In genomic region chr18:58896734-58897508, GRCh38 we compare ENCODE assay signal across 12 cellular contexts. TPM values are rescaled to one million over a fixed set of nuclear protein-coding genes. Genes with fewer than 3 reads are reported as not detected.
DNase-seq lines count a peak whose midpoint lies in the region; ATAC-seq and TF ChIP-seq lines count a peak whose summit lies in the region.
"Had no signal": no experiment of that assay in that cellular context is flagged by ENCODE, and none has a peak within 500 bp of the region (broad histone marks: within the 10 kb centered on the region; RNA-seq: fewer than 3 reads in every experiment).

No MANE protein-coding gene starts in this region.

- H2BK5ac ChIP-seq in trophoblast cell (ENCODE audit: low read depth, low read length, poor library complexity): peak overlapping the region; percentile 60

- H2AFZ ChIP-seq in trophoblast cell (ENCODE audit: insufficient read depth, low read length, poor library complexity): no peak overlapping the region
- H2AFZ ChIP-seq: GM23248 had no signal

- ATAC-seq in HG03135 (IDR thresholded peaks at IDR 0.05; ENCODE audit: unreplicated experiment) (peak; percentile 17), T-helper 17 cell (no peak), GM18519 (IDR thresholded peaks at IDR 0.05; ENCODE audit: low FRiP score, unreplicated experiment) (no peak)

- peaks cover 5% of the 10 kb centered on the region for H3K27me3 Mint-ChIP-seq in T-helper 17 cell
- H3K27me3 Mint-ChIP-seq in CD8-positive, alpha-beta memory T cell: peaks cover 7 to 9% of the 10 kb centered on the region in 2 donors

- H3K4ac ChIP-seq in trophoblast cell (ENCODE audit: low read depth, low read length): no peak overlapping the region

- no peak overlapping the region for H3K9ac ChIP-seq in trophoblast cell (ENCODE audit: low read length)
- H3K9ac ChIP-seq: GM23248 had no signal

- H3K27me3 ChIP-seq in trophoblast cell (ENCODE audit: insufficient read depth, low read length): no peaks in the 10 kb centered on the region
- no peaks in the 10 kb centered on the region for H3K27me3 ChIP-seq in CD8-positive, alpha-beta memory T cell (ENCODE audit: insufficient read depth, low read length, poor library complexity, severe bottlenecking)
- H3K27me3 ChIP-seq: adrenal gland, transverse colon had no signal

- H4K91ac ChIP-seq in trophoblast cell (ENCODE audit: low read depth, low read length): peak overlapping the region; percentile 56

- CTCF ChIA-PET in CD8-positive, alpha-beta memory T cell (lab: Charles Lee): no interaction called here

- peak overlapping the region; percentile 71 for H2BK120ac ChIP-seq in trophoblast cell (ENCODE audit: insufficient read depth, low read length, poor library complexity)

- no peaks in the 10 kb centered on the region for H3K36me3 Mint-ChIP-seq in T-helper 17 cell (ENCODE audit: low read depth)
- H3K36me3 Mint-ChIP-seq in CD8-positive, alpha-beta memory T cell: no peaks in the 10 kb centered on the region

- no peak overlapping the region for H2AK5ac ChIP-seq in trophoblast cell (ENCODE audit: low read length)

- TF ChIP-seq CTCF in GM12875 (IDR thresholded peaks at IDR 0.05; ENCODE audit: borderline replicate concordance, insufficient read depth, low read depth, low read length): no peak

- H2BK12ac ChIP-seq in trophoblast cell (ENCODE audit: low read length): no peak overlapping the region

- H4K12ac ChIP-seq in trophoblast cell (ENCODE audit: low read depth, low read length): no peak overlapping the region

- peaks cover 17% of the 10 kb centered on the region for H3K79me2 ChIP-seq in trophoblast cell (ENCODE audit: control insufficient read depth, insufficient read depth, low read length, poor library complexity)

- no peak for DNase-seq in T-helper 17 cell
- peak in 1 of 2 donors; percentile 43 for DNase-seq in trophoblast cell
- no peak for DNase-seq in stimulated activated CD4-positive, alpha-beta T cell treated with anti-CD3 and anti-CD28 coated beads, Interleukin-12 subunit alpha, Interleukin-12 subunit beta, amount 100 ng/mL, for 4 hours
- DNase-seq in GDM1 (lab: John Stamatoyannopoulos, UW): no peak
- DNase-seq in CD8-positive, alpha-beta memory T cell: no peak
- DNase-seq: adrenal gland, GM23248 had no signal

- WGBS in trophoblast cell (ENCODE audit: extremely low coverage, insufficient coverage, insufficient read length): no CpG with 5 or more reads among the region's 8 CpGs

- H3K4me3 Mint-ChIP-seq in T-helper 17 cell: no peak overlapping the region
- H3K4me3 Mint-ChIP-seq in CD8-positive, alpha-beta memory T cell: peak overlapping the region in 1 of 7 donors; percentile 41

- H3K18ac ChIP-seq in trophoblast cell (ENCODE audit: low read length): no peak overlapping the region

- peak overlapping the region; percentile 95 for H3K27ac ChIP-seq in trophoblast cell (ENCODE audit: low read depth, low read length)
- H3K27ac ChIP-seq in CD8-positive, alpha-beta memory T cell (ENCODE audit: low read depth, low read length): no peak overlapping the region
- H3K27ac ChIP-seq: adrenal gland, GM23248 had no signal

- H3K23ac ChIP-seq in trophoblast cell (ENCODE audit: low read length): no peak overlapping the region

- H3K4me3 ChIP-seq in GM12875 (ENCODE audit: low read depth, low read length) (peak overlapping the region; percentile 10), trophoblast cell (ENCODE audit: low read depth, low read length) (no peak overlapping the region)
- no peak overlapping the region for H3K4me3 ChIP-seq in CD8-positive, alpha-beta memory T cell (ENCODE audit: low read length)
- H3K4me3 ChIP-seq: adrenal gland, GM23248, lung, transverse colon had no signal

- H3K14ac ChIP-seq in trophoblast cell (ENCODE audit: low read length): no peak overlapping the region

- POLR2A ChIA-PET in CD8-positive, alpha-beta memory T cell (lab: Charles Lee): no interaction called here

- H4K8ac ChIP-seq in trophoblast cell (ENCODE audit: low read depth, low read length): no peak overlapping the region

- no peaks in the 10 kb centered on the region for H3K9me3 ChIP-seq in T-helper 17 cell (ENCODE audit: control insufficient read depth, low read length, poor library complexity, severe bottlenecking)
- no peaks in the 10 kb centered on the region for H3K9me3 ChIP-seq in trophoblast cell (ENCODE audit: insufficient read depth, low read depth, low read length)
- no peaks in the 10 kb centered on the region for H3K9me3 ChIP-seq in CD8-positive, alpha-beta memory T cell (ENCODE audit: low read length)
- H3K9me3 ChIP-seq: adrenal gland, transverse colon had no signal

- H3K4me1 Mint-ChIP-seq in T-helper 17 cell: peaks cover 22% of the 10 kb centered on the region
- peaks cover 10 to 22% (median 11%) of the 10 kb centered on the region in 3 donors for H3K4me1 Mint-ChIP-seq in CD8-positive, alpha-beta memory T cell

- peaks cover 13 to 20% of the 10 kb centered on the region in 2 experiments for H3K36me3 ChIP-seq in trophoblast cell (ENCODE audit: control insufficient read depth in 1 of 2, insufficient read depth in 2 of 2, low read length in 2 of 2)
- H3K36me3 ChIP-seq in CD8-positive, alpha-beta memory T cell (ENCODE audit: insufficient read depth, low read length): no peaks in the 10 kb centered on the region
- H3K36me3 ChIP-seq: adrenal gland, transverse colon had no signal

- peak overlapping the region; percentile 39 for H3K4me2 ChIP-seq in trophoblast cell (ENCODE audit: low read length)

- H3K4me1 ChIP-seq in trophoblast cell (ENCODE audit: control insufficient read depth in 1 of 2, insufficient read depth in 2 of 2, low read length in 2 of 2): peaks cover 28 to 37% of the 10 kb centered on the region in 2 experiments
- H3K4me1 ChIP-seq in CD8-positive, alpha-beta memory T cell (ENCODE audit: insufficient read depth, low read length): no peaks in the 10 kb centered on the region

- peaks cover 36% of the 10 kb centered on the region for H3K79me1 ChIP-seq in trophoblast cell (ENCODE audit: low read length)

- no peaks in the 10 kb centered on the region for H3K9me3 Mint-ChIP-seq in CD8-positive, alpha-beta memory T cell

- H3K27ac Mint-ChIP-seq in T-helper 17 cell: peak overlapping the region; percentile 39
- peak overlapping the region in 2 of 8 donors; percentile 30 to 88 for H3K27ac Mint-ChIP-seq in CD8-positive, alpha-beta memory T cell

RNA-seq across cellular contexts. Expression of gene ZNF532, which starts 32.2 kb away (rescaled TPM):
- total RNA-seq in T-helper 17 cell: 10 to 100 TPM; 12.9 to 17.7 TPM
- polyA plus RNA-seq in trophoblast cell (2013): 95.4 and 96.7 TPM in 2 replicates
- 1 to 10 TPM; 6.1 to 6.3 TPM for total RNA-seq in CD8-positive, alpha-beta memory T cell
- polyA plus RNA-seq in CD8-positive, alpha-beta memory T cell: 0.70 TPM
